In genomic region chr2:72378737-72379346, GRCh38 we compare ENCODE assay signal across 19 cellular contexts.
A peak's percentile ranks its signal among the peaks of the same experiment; 100 is the strongest.
DNase-seq lines count a peak whose midpoint lies in the region; ATAC-seq and TF ChIP-seq lines count a peak whose summit lies in the region.
"Had no signal": no experiment of that assay in that cellular context is flagged by ENCODE, and none has a peak within 500 bp of the region (broad histone marks: within the 10 kb centered on the region; RNA-seq: fewer than 3 reads in every experiment).

No MANE protein-coding gene starts in this region.

- peaks cover 10% of the 10 kb centered on the region for H3K9me3 Mint-ChIP-seq in GM23338
- peaks cover 11% of the 10 kb centered on the region for H3K9me3 Mint-ChIP-seq in endodermal cell
- peaks cover 21% of the 10 kb centered on the region for H3K9me3 Mint-ChIP-seq in osteocyte (ENCODE audit: unreplicated experiment)
- H3K9me3 Mint-ChIP-seq: HFFc6 had no signal

- no peaks in the 10 kb centered on the region for H3K27me3 ChIP-seq in GM23338 (ENCODE audit: insufficient read depth)
- no peaks in the 10 kb centered on the region for H3K27me3 ChIP-seq in endodermal cell (ENCODE audit: control insufficient read depth, insufficient read depth, low read length, poor library complexity, severe bottlenecking)

- H3K4me2 ChIP-seq in GM23338: peak overlapping the region; percentile 20

- no peaks in the 10 kb centered on the region for H3F3A ChIP-seq in GM23338 (replicated peaks; ENCODE audit: low read depth)

- peak; percentile 29 for DNase-seq in GM23338 (ENCODE audit: low spot score)
- DNase-seq in NCI-H146 (lab: John Stamatoyannopoulos, UW): peak; percentile 72
- no peak for DNase-seq in endodermal cell
- DNase-seq in putamen (ENCODE audit: low spot score): peak; percentile 30
- DNase-seq in RKO (ENCODE audit: low spot score): no peak
- DNase-seq in osteocyte (ENCODE audit: extremely low spot score, unreplicated experiment): no peak
- DNase-seq in stimulated activated CD4-positive, alpha-beta T cell treated with anti-CD3 and anti-CD28 coated beads, Interleukin-2, amount 100 ng/mL, for 48 hours: no peak
- DNase-seq: ACHN, AML-193, COR-L47, HFFc6, Kasumi-1, NCI-H1930, NCI-H2171 treated with DMSO at 0.1 percent for 48 hours, NCI-H446 treated with DMSO at 0.1 percent for 48 hours, NCI-H82, Right ventricle myocardium superior had no signal

- H3K27ac Mint-ChIP-seq in GM23338: no peak overlapping the region
- H3K27ac Mint-ChIP-seq in endodermal cell: no peak overlapping the region
- no peak overlapping the region for H3K27ac Mint-ChIP-seq in osteocyte (ENCODE audit: unreplicated experiment)
- H3K27ac Mint-ChIP-seq: HFFc6, IgD-negative memory B cell had no signal

- H3K4me3 Mint-ChIP-seq in GM23338 (no peak overlapping the region), endodermal cell (no peak overlapping the region), osteocyte (ENCODE audit: unreplicated experiment) (no peak overlapping the region)
- H3K4me3 Mint-ChIP-seq: HFFc6, IgD-negative memory B cell had no signal

- H3K4me3 ChIP-seq in GM23338 (no peak overlapping the region), endodermal cell (ENCODE audit: low read length) (no peak overlapping the region)
- H3K4me3 ChIP-seq: SK-N-MC had no signal

- no peaks in the 10 kb centered on the region for H3K9me2 ChIP-seq in GM23338 (ENCODE audit: insufficient read depth)

- ATAC-seq in GM23338: peak; percentile 50; the same call in 2 of the 3 replicates

- H3K27me3 Mint-ChIP-seq in GM23338 (ENCODE audit: insufficient read depth, low read depth, poor library complexity) (no peaks in the 10 kb centered on the region), endodermal cell (ENCODE audit: insufficient read depth) (no peaks in the 10 kb centered on the region), osteocyte (ENCODE audit: unreplicated experiment) (no peaks in the 10 kb centered on the region)
- H3K27me3 Mint-ChIP-seq: IgD-negative memory B cell had no signal

- H3K36me3 ChIP-seq in GM23338 (ENCODE audit: insufficient read depth) (no peaks in the 10 kb centered on the region), endodermal cell (ENCODE audit: control insufficient read depth, insufficient read depth, low read length) (peaks cover 21% of the 10 kb centered on the region)

- no peak for TF ChIP-seq CTCF in GM23338 (conservative IDR thresholded peaks at IDR 0.05; ENCODE audit: low read depth in 2 of 2)
- no peak for TF ChIP-seq CTCF in endodermal cell (conservative IDR thresholded peaks at IDR 0.05)
- TF ChIP-seq CTCF in osteocyte (IDR thresholded peaks at IDR 0.05): no peak

- peaks cover 19% of the 10 kb centered on the region for H3K4me1 Mint-ChIP-seq in GM23338
- no peaks in the 10 kb centered on the region for H3K4me1 Mint-ChIP-seq in endodermal cell
- H3K4me1 Mint-ChIP-seq in osteocyte (ENCODE audit: unreplicated experiment): peaks cover 1% of the 10 kb centered on the region
- H3K4me1 Mint-ChIP-seq: IgD-negative memory B cell had no signal

- H2AFZ ChIP-seq in GM23338: no peak overlapping the region

- no peaks in the 10 kb centered on the region for H4K20me1 ChIP-seq in GM23338 (replicated peaks; ENCODE audit: insufficient read depth)

- WGBS in endodermal cell (ENCODE audit: insufficient coverage in 1 of 2, insufficient read length in 1 of 2), 2 experiments: 76% methylated on average over 2 of the region's 2 CpGs; no CpG with 5 or more reads in 1 of the 2 experiments

- H3K79me2 ChIP-seq in GM23338 (replicated peaks; ENCODE audit: insufficient read depth): 0 out of 2 replicates have a peak, but pooled peaks cover 6% of the 10 kb centered on the region

- no peak overlapping the region for H3K9ac ChIP-seq in endodermal cell (ENCODE audit: extremely low read depth, low read length, poor library complexity, severe bottlenecking)

- H3K4me1 ChIP-seq in GM23338 (ENCODE audit: insufficient read depth) (peaks cover 19% of the 10 kb centered on the region), endodermal cell (ENCODE audit: control insufficient read depth, insufficient read depth, low read length) (no peaks in the 10 kb centered on the region)

- H3K36me3 Mint-ChIP-seq in GM23338 (ENCODE audit: low read depth) (peaks cover 11% of the 10 kb centered on the region), endodermal cell (ENCODE audit: low read depth) (peaks cover 37% of the 10 kb centered on the region), osteocyte (ENCODE audit: unreplicated experiment) (peaks cover 30% of the 10 kb centered on the region)

- peak overlapping the region; percentile 36; the same call in 1 of the 2 replicates for H3K27ac ChIP-seq in GM23338 (ENCODE audit: low read depth)
- peak overlapping the region; percentile 24 for H3K27ac ChIP-seq in endodermal cell (ENCODE audit: low read depth, low read length)
- H3K27ac ChIP-seq: SK-N-MC had no signal

- H3K9me3 ChIP-seq in endodermal cell (ENCODE audit: control insufficient read depth, low read length): peaks cover 8% of the 10 kb centered on the region

TF ChIP-seq in GM23338, 12 proteins besides CTCF, POLR2A, EP300 and RAD21:
- no peak for TF ChIP-seq ZNF114 (CRISPR knock-in tag; IDR thresholded peaks at IDR 0.05)
- peak; percentile 26; the same call in 1 of the 2 replicates for TF ChIP-seq NANOG (IDR thresholded peaks at IDR 0.05; ENCODE audit: borderline replicate concordance)
- peak; percentile 53; the same call in 1 of the 2 replicates for TF ChIP-seq CREB1 (CRISPR knock-in tag; IDR thresholded peaks at IDR 0.05; ENCODE audit: low read depth)

Comparison
In these comparisons a context has a peak if more than half of its experiments do, and no peak if none do; other contexts are left out.
1. DNase-seq: peak in GM23338 (single experiment), NCI-H146 (single experiment) and putamen (single experiment); none in endodermal cell (single experiment), RKO (single experiment), osteocyte (single experiment) and stimulated activated CD4-positive, alpha-beta T cell treated with anti-CD3 and anti-CD28 coated beads, Interleukin-2, amount 100 ng/mL, for 48 hours (0 of 2).